ENCODE assay signal across 15 cellular contexts in genomic region chr22:23044570-23044969, GRCh38. TPM values are rescaled to one million over a fixed set of nuclear protein-coding genes. Genes with fewer than 3 reads are reported as not detected.
DNase-seq lines count a peak whose midpoint lies in the region; ATAC-seq and TF ChIP-seq lines count a peak whose summit lies in the region.
"Had no signal": no experiment of that assay in that cellular context is flagged by ENCODE, and none has a peak within 500 bp of the region (broad histone marks: within the 10 kb centered on the region; RNA-seq: fewer than 3 reads in every experiment).

No MANE protein-coding gene starts in this region.

- H3T11ph ChIP-seq in H9 (ENCODE audit: low read length) = no peak overlapping the region

- H4K5ac ChIP-seq in H9 (ENCODE audit: insufficient read length, low read depth, low read length) = no peak overlapping the region

- intact Hi-C loops in OCI-LY7 (cut with micrococcal nuclease; ENCODE audit: unreplicated experiment) = no loop called here
- intact Hi-C loops in esophagus muscularis mucosa (cut with DNase I) = no loop called here

- peak overlapping the region; percentile 60 for H3K4me2 ChIP-seq in GM23338
- no peak overlapping the region for H3K4me2 ChIP-seq in H9 (ENCODE audit: insufficient read depth, insufficient read length, low read length)
- H3K4me2 ChIP-seq in OCI-LY7 (ENCODE audit: low read length) = no peak overlapping the region

- peaks cover 27% of the 10 kb centered on the region for H3K4me1 ChIP-seq in GM23338 (ENCODE audit: insufficient read depth)
- H3K4me1 ChIP-seq in H9 (ENCODE audit: insufficient read depth, low read length) = peaks cover 2% of the 10 kb centered on the region; the same call in 1 of the 2 replicates
- H3K4me1 ChIP-seq in OCI-LY7 (ENCODE audit: insufficient read depth, low read length, poor library complexity, severe bottlenecking) = peaks cover 8% of the 10 kb centered on the region
- H3K4me1 ChIP-seq in esophagus muscularis mucosa = no peaks in the 10 kb centered on the region
- H3K4me1 ChIP-seq: Caco-2 had no signal

- ATAC-seq in GM23338 = no peak; the same call in 2 of the 3 replicates
- ATAC-seq in HG03175 (IDR thresholded peaks at IDR 0.05; ENCODE audit: unreplicated experiment) = no peak
- ATAC-seq in HG03108 (IDR thresholded peaks at IDR 0.05; ENCODE audit: unreplicated experiment) = no peak
- ATAC-seq: CD8-positive, alpha-beta T cell had no signal

- no peak overlapping the region for H3K4ac ChIP-seq in H9 (ENCODE audit: low read depth, low read length)

- H2BK20ac ChIP-seq in H9 (ENCODE audit: low read depth, low read length, poor library complexity, severe bottlenecking) = no peak overlapping the region

- no peak overlapping the region for H2AK5ac ChIP-seq in H9 (ENCODE audit: insufficient read length, low read length)

- no peak overlapping the region for H3K18ac ChIP-seq in H9 (ENCODE audit: insufficient read length, low read depth, low read length)

- H3K36me3 Mint-ChIP-seq in GM23338 (ENCODE audit: low read depth) (peaks cover 14% of the 10 kb centered on the region; the same call in 2 of the 3 replicates), H9 (ENCODE audit: insufficient read depth in 1 of 3, low read depth in 3 of 3) (peaks cover 0 to 26% (median 0%) of the 10 kb centered on the region in 3 experiments; a peak in 3 of 7 replicates)
- H3K36me3 Mint-ChIP-seq: CD4-positive, CD25-positive, alpha-beta regulatory T cell; CD8-positive, alpha-beta T cell had no signal

- H3K27me3 Mint-ChIP-seq in GM23338 (ENCODE audit: insufficient read depth, low read depth, poor library complexity) (peaks cover 6% of the 10 kb centered on the region), H9 (ENCODE audit: low read depth) (peaks cover 40% of the 10 kb centered on the region)

- CTCF ChIA-PET in OCI-LY7 (lab: Charles Lee; ENCODE audit: unreplicated experiment) = no interaction called here

- H3K27ac Mint-ChIP-seq in GM23338 (no peak overlapping the region), H9 (peak overlapping the region in 1 of 3 experiments; percentile 20; a peak in 1 of 7 replicates)
- H3K27ac Mint-ChIP-seq: CD4-positive, CD25-positive, alpha-beta regulatory T cell; CD8-positive, alpha-beta T cell; HFFc6 had no signal

- H3K23me2 ChIP-seq in H9 (ENCODE audit: insufficient read length, low read depth, low read length, poor library complexity, severe bottlenecking) = no peaks in the 10 kb centered on the region

- POLR2A ChIA-PET in OCI-LY7 (lab: Charles Lee) = interaction anchor here (0.6 to 1.3 kb wide), 5 partner anchors 9 to 96 kb away, joined by 3 to 7 read pairs (median 3); no protein-coding TSS in a partner anchor

- no peaks in the 10 kb centered on the region for H3K27me3 ChIP-seq in GM23338 (ENCODE audit: insufficient read depth)
- no peaks in the 10 kb centered on the region for H3K27me3 ChIP-seq in H9 (ENCODE audit: insufficient read depth, low read length)
- no peaks in the 10 kb centered on the region for H3K27me3 ChIP-seq in esophagus muscularis mucosa

- H3K56ac ChIP-seq in H9 (ENCODE audit: insufficient read length, low read depth, low read length) = no peak overlapping the region

- no peak for TF ChIP-seq EP300 in esophagus muscularis mucosa (IDR thresholded peaks at IDR 0.05)

- no peak overlapping the region for H3K9ac ChIP-seq in H9 (ENCODE audit: extremely low read depth, insufficient read length, low read length)

- no peak for TF ChIP-seq POLR2A in esophagus muscularis mucosa (IDR thresholded peaks at IDR 0.05; ENCODE audit: low read depth)

- H3K27ac ChIP-seq in GM23338 (ENCODE audit: low read depth) = no peak overlapping the region
- no peak overlapping the region for H3K27ac ChIP-seq in H9 (ENCODE audit: insufficient read length, low read depth, low read length)
- H3K27ac ChIP-seq in OCI-LY7 (ENCODE audit: low read depth, low read length, poor library complexity, severe bottlenecking) = no peak overlapping the region
- no peak overlapping the region for H3K27ac ChIP-seq in esophagus muscularis mucosa (replicated peaks in 1 of 4)
- H3K27ac ChIP-seq: C4-2B had no signal

- H3K4me3 ChIP-seq in GM23338 = no peak overlapping the region
- no peak overlapping the region for H3K4me3 ChIP-seq in OCI-LY7 (ENCODE audit: low read depth, low read length, poor library complexity, severe bottlenecking)
- H3K4me3 ChIP-seq in esophagus muscularis mucosa = no peak overlapping the region
- H3K4me3 ChIP-seq: HAP-1 had no signal

- no peaks in the 10 kb centered on the region for H4K20me1 ChIP-seq in GM23338 (replicated peaks; ENCODE audit: insufficient read depth)
- H4K20me1 ChIP-seq in H9 (ENCODE audit: control insufficient read depth, insufficient read depth, insufficient read length) = no peaks in the 10 kb centered on the region
- H4K20me1 ChIP-seq in OCI-LY7 (ENCODE audit: insufficient read depth, low read length) = no peaks in the 10 kb centered on the region

- no peaks in the 10 kb centered on the region for H3F3A ChIP-seq in GM23338 (replicated peaks; ENCODE audit: low read depth)

- H4K91ac ChIP-seq in H9 (ENCODE audit: insufficient read length, low read depth, low read length) = no peak overlapping the region

- no peaks in the 10 kb centered on the region for H3K79me2 ChIP-seq in GM23338 (replicated peaks; ENCODE audit: insufficient read depth)
- H3K79me2 ChIP-seq in H9 (ENCODE audit: insufficient read depth, low read length) = no peaks in the 10 kb centered on the region
- H3K79me2 ChIP-seq in OCI-LY7 (ENCODE audit: insufficient read depth, low read depth, low read length) = no peaks in the 10 kb centered on the region

- H2AFZ ChIP-seq in GM23338 = peak overlapping the region; percentile 96; the same call in 1 of the 2 replicates
- H2AFZ ChIP-seq in H9 (ENCODE audit: low read length) = peak overlapping the region; percentile 24
- H2AFZ ChIP-seq in OCI-LY7 (ENCODE audit: low read length) = peak overlapping the region; percentile 73

- H3K4me1 Mint-ChIP-seq in GM23338 (peaks cover 25% of the 10 kb centered on the region), H9 (peaks cover 32 to 36% of the 10 kb centered on the region in 2 experiments)
- H3K4me1 Mint-ChIP-seq: CD4-positive, CD25-positive, alpha-beta regulatory T cell had no signal

- no peak overlapping the region for H4K8ac ChIP-seq in H9 (replicated peaks; ENCODE audit: insufficient read length, low read depth, low read length)

- H3K36me3 ChIP-seq in GM23338 (ENCODE audit: insufficient read depth) (no peaks in the 10 kb centered on the region), OCI-LY7 (ENCODE audit: insufficient read depth, low read length) (peaks cover 15% of the 10 kb centered on the region; the same call in 1 of the 2 replicates), esophagus muscularis mucosa (no peaks in the 10 kb centered on the region)
- H3K36me3 ChIP-seq: HAP-1 had no signal

- H3K14ac ChIP-seq in H9 (ENCODE audit: insufficient read depth, low read length) = no peak overlapping the region

- no peak for DNase-seq in GM23338 (ENCODE audit: low spot score)
- DNase-seq in H9 = no peak
- no peak for DNase-seq in OCI-LY7 (ENCODE audit: low spot score)
- DNase-seq in esophagus muscularis mucosa (ENCODE audit: extremely low spot score) = peak; percentile 74
- DNase-seq in C1 segment of cervical spinal cord (lab: John Stamatoyannopoulos, UW) = no peak
- DNase-seq: Caco-2; CD4-positive, CD25-positive, alpha-beta regulatory T cell; CD8-positive, alpha-beta T cell; DMS153; DND-41; HFFc6 had no signal

- TF ChIP-seq CTCF in GM23338 (conservative IDR thresholded peaks at IDR 0.05; ENCODE audit: low read depth in 2 of 2) (no peak), H9 (conservative IDR thresholded peaks at IDR 0.05) (no peak), OCI-LY7 (conservative IDR thresholded peaks at IDR 0.05; ENCODE audit: low read length) (no peak), esophagus muscularis mucosa (IDR thresholded peaks at IDR 0.05) (no peak)

- H3K9me3 ChIP-seq in H9 (ENCODE audit: control insufficient read depth, low read depth, low read length) (peaks cover 7% of the 10 kb centered on the region), OCI-LY7 (ENCODE audit: low read length) (peaks cover 50% of the 10 kb centered on the region), esophagus muscularis mucosa (peaks cover 0 to 12% (median 11%) of the 10 kb centered on the region in 4 donors)

- no CpG with 5 or more reads among the region's 1 CpG for WGBS in H9 (ENCODE audit: extremely low coverage, insufficient read length, low lambda C conversion rate)
- WGBS in esophagus muscularis mucosa = 35% methylated on average over 1 of the region's 1 CpG

- no peak overlapping the region for H2BK15ac ChIP-seq in H9 (ENCODE audit: low read depth, low read length)

- no peak overlapping the region for H2BK5ac ChIP-seq in H9 (ENCODE audit: insufficient read length, low read length)

- peaks cover 10% of the 10 kb centered on the region; the same call in 1 of the 2 replicates for H3K9me2 ChIP-seq in GM23338 (ENCODE audit: insufficient read depth)
- H3K9me2 ChIP-seq in OCI-LY7 (ENCODE audit: insufficient read depth, low read length) = no peaks in the 10 kb centered on the region

- no peaks in the 10 kb centered on the region for H3K79me1 ChIP-seq in H9 (ENCODE audit: insufficient read depth, low read depth, low read length, poor library complexity, severe bottlenecking)

- BruUV-seq in OCI-LY7 (replicated peaks; lab: Mats Ljungman, UMichigan) = no TSS peak

- no peak overlapping the region for H2BK120ac ChIP-seq in H9 (ENCODE audit: low read depth, low read length, poor library complexity, severe bottlenecking)

- H2BK12ac ChIP-seq in H9 (ENCODE audit: insufficient read length, low read depth, low read length) = no peak overlapping the region

- H3K23ac ChIP-seq in H9 (ENCODE audit: insufficient read length, low read depth, low read length) = no peak overlapping the region

- no peak overlapping the region for H3K4me3 Mint-ChIP-seq in GM23338
- no peak overlapping the region for H3K4me3 Mint-ChIP-seq in H9
- H3K4me3 Mint-ChIP-seq: CD4-positive, CD25-positive, alpha-beta regulatory T cell; CD8-positive, alpha-beta T cell; HFFc6 had no signal

- H3K9me3 Mint-ChIP-seq in GM23338 (peaks cover 18% of the 10 kb centered on the region), H9 (peaks cover 21 to 27% of the 10 kb centered on the region in 2 experiments)
- H3K9me3 Mint-ChIP-seq: CD8-positive, alpha-beta T cell had no signal

RNA-seq across cellular contexts. Expression of gene GNAZ, which starts 25.7 kb away (rescaled TPM):
- 9.9 and 11.1 TPM in 2 replicates for total RNA-seq in GM23338 (2014; rRNA removed; shearing (Covaris generic))
- polyA plus RNA-seq in GM23338 (2016; fragmentation: Nextera tagmentation; extraction: Ambion mirVana) = 2.9 TPM in 2 replicates
- 5.0 and 5.2 TPM in 2 replicates for total RNA-seq in H9 (2021)
- total RNA-seq in OCI-LY7 (2014; rRNA removed; shearing (Covaris generic)) = 36.8 and 46.4 TPM in 2 replicates
- 38.5 and 42.8 TPM in 2 replicates for total RNA-seq in OCI-LY7 (2022)
- total RNA-seq in esophagus muscularis mucosa = 10 to 100 TPM; 51.7 to 79.5 (median 64.6) TPM
- total RNA-seq: CD8-positive, alpha-beta T cell had no signal

Comparison
In these comparisons a context has a peak if more than half of its experiments do, and no peak if none do; other contexts are left out.
1. H2AFZ ChIP-seq: peak in every context shown above with its lines; median percentile 96 in GM23338; 73 in OCI-LY7; 24 in H9.